Comparison of ENCODE assay signal across 1 cellular context in the genomic region with DNA sequence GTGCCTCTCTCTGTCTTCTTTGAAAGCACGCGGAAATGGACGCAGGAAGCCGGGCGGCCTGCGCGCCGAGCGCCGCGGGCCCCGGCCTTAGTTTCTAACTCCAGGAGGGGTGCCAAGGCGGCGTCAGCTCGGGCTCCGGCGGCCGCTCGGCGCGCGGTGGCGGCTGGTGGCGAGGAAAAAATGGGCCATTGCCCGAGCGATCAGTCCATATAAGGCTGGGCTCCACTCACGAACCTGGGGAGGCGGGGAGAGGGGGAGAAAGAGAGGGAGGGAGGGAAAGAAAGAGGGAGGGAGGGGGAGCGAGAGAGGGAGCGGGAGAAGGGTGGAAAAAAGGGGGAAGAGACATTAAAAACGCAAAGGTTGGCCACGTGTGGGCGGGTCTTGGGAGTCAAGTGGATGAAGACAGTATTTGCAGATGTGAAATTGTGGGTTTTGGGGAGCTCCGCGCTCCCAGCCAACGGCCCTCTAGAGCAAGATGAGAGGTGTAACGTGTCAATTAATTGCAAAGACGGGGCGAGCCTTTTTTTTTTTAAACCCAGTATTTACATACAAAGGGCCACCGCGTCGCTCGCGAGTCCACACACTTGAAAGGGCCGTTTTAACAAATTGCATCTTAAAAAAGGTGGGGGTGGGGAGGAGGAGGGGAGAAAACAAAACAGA.
TF ChIP-seq lines count a peak whose summit lies in the region.

A gene (minus strand): TSS at position 184 of the 660 bp plus-strand sequence. CDS start 395 bp downstream, outside the sequence.

TF ChIP-seq in GM12878, 131 proteins besides CTCF, POLR2A, EP300 and RAD21 (continued from another document):
- TF ChIP-seq, protein P1, sequence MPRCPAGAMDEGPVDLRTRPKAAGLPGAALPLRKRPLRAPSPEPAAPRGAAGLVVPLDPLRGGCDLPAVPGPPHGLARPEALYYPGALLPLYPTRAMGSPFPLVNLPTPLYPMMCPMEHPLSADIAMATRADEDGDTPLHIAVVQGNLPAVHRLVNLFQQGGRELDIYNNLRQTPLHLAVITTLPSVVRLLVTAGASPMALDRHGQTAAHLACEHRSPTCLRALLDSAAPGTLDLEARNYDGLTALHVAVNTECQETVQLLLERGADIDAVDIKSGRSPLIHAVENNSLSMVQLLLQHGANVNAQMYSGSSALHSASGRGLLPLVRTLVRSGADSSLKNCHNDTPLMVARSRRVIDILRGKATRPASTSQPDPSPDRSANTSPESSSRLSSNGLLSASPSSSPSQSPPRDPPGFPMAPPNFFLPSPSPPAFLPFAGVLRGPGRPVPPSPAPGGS (IDR thresholded peaks at IDR 0.05; ENCODE audit: borderline replicate concordance, insufficient read depth, low read depth, low read length, poor library complexity, severe bottlenecking) = no peak
- TF ChIP-seq SRF (IDR thresholded peaks at IDR 0.05; ENCODE audit: low read depth in 2 of 2, low read length in 2 of 2) (no peak), MXI1 (IDR thresholded peaks at IDR 0.05; ENCODE audit: low read depth, low read length) (no peak), DPF2 (IDR thresholded peaks at IDR 0.05) (no peak)
- TF ChIP-seq, protein P2, sequence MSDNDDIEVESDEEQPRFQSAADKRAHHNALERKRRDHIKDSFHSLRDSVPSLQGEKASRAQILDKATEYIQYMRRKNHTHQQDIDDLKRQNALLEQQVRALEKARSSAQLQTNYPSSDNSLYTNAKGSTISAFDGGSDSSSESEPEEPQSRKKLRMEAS (IDR thresholded peaks at IDR 0.05; ENCODE audit: low read depth, low read length) = no peak
